ENCODE assay signal across 10 cellular contexts in the genomic region with DNA sequence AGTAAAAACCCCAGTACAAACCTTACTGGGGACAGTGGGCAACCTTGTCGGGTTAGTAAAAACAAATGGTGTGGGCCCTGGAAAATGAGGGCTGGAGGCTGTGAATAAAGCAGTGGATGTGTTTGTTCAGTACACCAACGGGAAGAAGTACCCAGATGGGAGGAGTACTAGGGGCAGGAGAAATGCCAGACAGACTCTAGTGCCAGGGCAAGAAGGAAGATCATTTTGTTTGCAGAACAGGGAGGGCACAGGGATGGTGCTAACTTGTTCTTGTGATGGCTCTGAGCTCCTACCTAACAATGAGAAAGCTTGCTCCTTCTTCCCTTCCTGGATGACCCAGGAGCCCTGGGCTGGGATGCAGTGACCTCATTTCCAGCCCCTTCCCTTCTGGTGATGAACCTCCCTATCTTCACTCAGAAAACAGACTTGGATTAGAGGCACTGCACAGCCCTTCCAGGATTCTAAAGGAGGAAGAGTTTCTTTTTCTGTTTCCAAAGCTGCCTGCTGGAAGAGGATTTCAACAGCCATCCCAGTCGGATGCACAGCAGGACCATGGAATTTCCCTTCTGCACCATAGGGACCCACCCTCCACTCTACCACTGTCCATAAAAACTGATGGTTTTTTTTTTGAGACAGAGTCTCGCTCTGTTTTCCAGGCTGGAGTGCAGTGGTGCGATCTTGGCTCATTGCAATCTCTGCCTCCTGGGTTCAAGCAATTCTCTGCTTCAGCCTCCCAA. TPM values are rescaled to one million over a fixed set of nuclear protein-coding genes. Genes with fewer than 3 reads are reported as not detected.
DNase-seq lines count a peak whose midpoint lies in the region; ATAC-seq, FAIRE-seq and TF ChIP-seq lines count a peak whose summit lies in the region.
"Had no signal": no experiment of that assay in that cellular context is flagged by ENCODE, and none has a peak within 500 bp of the region (broad histone marks: within the 10 kb centered on the region; RNA-seq: fewer than 3 reads in every experiment).

No MANE protein-coding gene starts in this region.

- H3K27me3 Mint-ChIP-seq in HFFc6 (ENCODE audit: insufficient read depth) = peaks cover 4% of the 10 kb centered on the region; the same call in 1 of the 2 replicates

- intact Hi-C loops in right cardiac atrium (cut with DNase I) = no loop called here

- no peaks in the 10 kb centered on the region for H3K9me3 Mint-ChIP-seq in HFFc6
- no peaks in the 10 kb centered on the region for H3K9me3 Mint-ChIP-seq in activated naive CD4-positive, alpha-beta T cell treated with anti-CD3 and anti-CD28 coated beads, Interleukin-2, amount 50 U/mL, for 72 hours
- H3K9me3 Mint-ChIP-seq in stimulated activated effector memory CD8-positive, alpha-beta T cell treated with anti-CD3 and anti-CD28 coated beads, Interleukin-12 subunit alpha, Interleukin-12 subunit beta, amount 100 ng/mL, for 72 hours = no peaks in the 10 kb centered on the region

- H3K36me3 Mint-ChIP-seq in HFFc6 (ENCODE audit: low read depth) = peaks cover 28% of the 10 kb centered on the region
- peaks cover 49 to 50% of the 10 kb centered on the region in 2 donors for H3K36me3 Mint-ChIP-seq in activated naive CD4-positive, alpha-beta T cell treated with anti-CD3 and anti-CD28 coated beads, Interleukin-2, amount 50 U/mL, for 72 hours
- peaks cover 100% of the 10 kb centered on the region for H3K36me3 Mint-ChIP-seq in stimulated activated effector memory CD8-positive, alpha-beta T cell treated with anti-CD3 and anti-CD28 coated beads, Interleukin-12 subunit alpha, Interleukin-12 subunit beta, amount 100 ng/mL, for 72 hours

- peak overlapping the region; percentile 88 for H3K27ac Mint-ChIP-seq in HFFc6
- peak overlapping the region; percentile 88 to 93 for H3K27ac Mint-ChIP-seq in activated naive CD4-positive, alpha-beta T cell treated with anti-CD3 and anti-CD28 coated beads, Interleukin-2, amount 50 U/mL, for 72 hours
- peak overlapping the region; percentile 96 for H3K27ac Mint-ChIP-seq in stimulated activated effector memory CD8-positive, alpha-beta T cell treated with anti-CD3 and anti-CD28 coated beads, Interleukin-12 subunit alpha, Interleukin-12 subunit beta, amount 100 ng/mL, for 72 hours

- no peak for FAIRE-seq in D721Med (lab: Jason Lieb, UNC)
- FAIRE-seq: TTC549 had no signal

- no peak for DNase-seq in HFFc6
- DNase-seq in activated naive CD4-positive, alpha-beta T cell treated with anti-CD3 and anti-CD28 coated beads, Interleukin-2, amount 50 U/mL, for 72 hours (ENCODE audit: low spot score in 2 of 2) = no peak
- DNase-seq in right cardiac atrium = peak in 1 of 3 donors; percentile 28
- no peak for DNase-seq in stimulated activated effector memory CD8-positive, alpha-beta T cell treated with anti-CD3 and anti-CD28 coated beads, Interleukin-12 subunit alpha, Interleukin-12 subunit beta, amount 100 ng/mL, for 72 hours (ENCODE audit: low spot score in 2 of 2)
- no peak for DNase-seq in MV-4-11 (lab: John Stamatoyannopoulos, UW)
- no peak for DNase-seq in 8988T
- no peak for DNase-seq in stimulated activated CD4-positive, alpha-beta T cell treated with anti-CD3 and anti-CD28 coated beads, Interleukin-2, amount 100 ng/mL, for 48 hours
- DNase-seq in D721Med (ENCODE audit: insufficient read length, low spot score) = no peak
- DNase-seq: NCI-H1105 treated with DMSO at 0.1 percent for 48 hours had no signal

- H3K4me3 Mint-ChIP-seq in HFFc6 = peak overlapping the region; percentile 70
- H3K4me3 Mint-ChIP-seq in stimulated activated effector memory CD8-positive, alpha-beta T cell treated with anti-CD3 and anti-CD28 coated beads, Interleukin-12 subunit alpha, Interleukin-12 subunit beta, amount 100 ng/mL, for 72 hours = peak overlapping the region; percentile 93

- H3K4me1 Mint-ChIP-seq in HFFc6 (ENCODE audit: low read depth) = peaks cover 52% of the 10 kb centered on the region
- H3K4me1 Mint-ChIP-seq in stimulated activated effector memory CD8-positive, alpha-beta T cell treated with anti-CD3 and anti-CD28 coated beads, Interleukin-12 subunit alpha, Interleukin-12 subunit beta, amount 100 ng/mL, for 72 hours = peaks cover 50% of the 10 kb centered on the region

- 42% methylated on average over 5 of the region's 5 CpGs for WGBS in right cardiac atrium

- H3K4me1 ChIP-seq in right cardiac atrium (ENCODE audit: control insufficient read depth, insufficient read depth, low read length) = no peaks in the 10 kb centered on the region

- H3K27ac ChIP-seq in right cardiac atrium (ENCODE audit: low read length) = peak overlapping the region; percentile 63

- no peaks in the 10 kb centered on the region for H3K27me3 ChIP-seq in right cardiac atrium (ENCODE audit: control insufficient read depth, insufficient read depth)

- H3K9me3 ChIP-seq in right cardiac atrium (ENCODE audit: control insufficient read depth, low read length) = no peaks in the 10 kb centered on the region

- no peak overlapping the region for H3K4me3 ChIP-seq in right cardiac atrium (ENCODE audit: low read length)

- no peak for TF ChIP-seq CTCF in HFFc6 (IDR thresholded peaks at IDR 0.05)
- TF ChIP-seq CTCF in D721Med (IDR thresholded peaks at IDR 0.05; ENCODE audit: insufficient read depth, missing control alignments) = no peak

- ATAC-seq in activated naive CD4-positive, alpha-beta T cell treated with anti-CD3 and anti-CD28 coated beads, Interleukin-2, amount 50 U/mL, for 72 hours = no peak
- no peak for ATAC-seq in right cardiac atrium
- ATAC-seq in stimulated activated effector memory CD8-positive, alpha-beta T cell treated with anti-CD3 and anti-CD28 coated beads, Interleukin-12 subunit alpha, Interleukin-12 subunit beta, amount 100 ng/mL, for 72 hours = no peak

RNA-seq across cellular contexts. Expression of a gene that starts 6.1 kb away (rescaled TPM):
- 10 to 100 TPM; 30.9 to 37.0 (median 34.1) TPM for total RNA-seq in HFFc6 (2021; fragmentation: NEBNext Ultra II Directional; extraction: Animal tissue kit (Norgen Biotek cat#: 25700))
- total RNA-seq in activated naive CD4-positive, alpha-beta T cell treated with anti-CD3 and anti-CD28 coated beads, Interleukin-2, amount 50 U/mL, for 72 hours = 10 to 100 TPM; 68.3 to 83.1 TPM
- total RNA-seq in right cardiac atrium = 10 to 100 TPM; 15.6 to 19.1 (median 15.8) TPM
- polyA plus RNA-seq in right cardiac atrium = 20.4 TPM

RNA-seq across cellular contexts. Expression of a gene that starts 6.5 kb away (rescaled TPM):
- total RNA-seq in HFFc6 (2021; fragmentation: NEBNext Ultra II Directional; extraction: Animal tissue kit (Norgen Biotek cat#: 25700)) = 10 to 100 TPM; 23.9 to 34.2 (median 26.8) TPM
- 10 to 100 TPM; 10.7 to 20.1 TPM for total RNA-seq in activated naive CD4-positive, alpha-beta T cell treated with anti-CD3 and anti-CD28 coated beads, Interleukin-2, amount 50 U/mL, for 72 hours
- total RNA-seq in right cardiac atrium = 10 to 100 TPM; 28.9 to 33.0 (median 30.0) TPM
- polyA plus RNA-seq in right cardiac atrium = 34.9 TPM

RNA-seq across cellular contexts. Expression of a gene that starts 11.0 kb away (rescaled TPM):
- 1 to 10 TPM in 2 of 6 experiments, under 1 TPM in 3, not detected in 1; 0.78 to 1.3 (median 0.83) TPM for total RNA-seq in HFFc6 (2021; fragmentation: NEBNext Ultra II Directional; extraction: Animal tissue kit (Norgen Biotek cat#: 25700))
- total RNA-seq in activated naive CD4-positive, alpha-beta T cell treated with anti-CD3 and anti-CD28 coated beads, Interleukin-2, amount 50 U/mL, for 72 hours = 1 to 10 TPM; 1.9 to 4.1 TPM
- under 1 TPM; 0.20 to 0.40 (median 0.29) TPM for total RNA-seq in right cardiac atrium
- 0.25 TPM for polyA plus RNA-seq in right cardiac atrium

RNA-seq across cellular contexts. Expression of a gene that starts 12.0 kb away (rescaled TPM):
- 10 to 100 TPM; 39.4 to 54.9 (median 47.6) TPM for total RNA-seq in HFFc6 (2021; fragmentation: NEBNext Ultra II Directional; extraction: Animal tissue kit (Norgen Biotek cat#: 25700))
- total RNA-seq in activated naive CD4-positive, alpha-beta T cell treated with anti-CD3 and anti-CD28 coated beads, Interleukin-2, amount 50 U/mL, for 72 hours = 1 to 10 TPM; 4.2 to 6.1 TPM
- total RNA-seq in right cardiac atrium = 100 to 1,000 TPM in 1 of 4 donors, 10 to 100 TPM in 3; 40.9 to 114 (median 46.5) TPM
- 57.7 TPM for polyA plus RNA-seq in right cardiac atrium

RNA-seq across cellular contexts. Expression of a gene that starts 16.1 kb away (rescaled TPM):
- total RNA-seq in HFFc6 (2021; fragmentation: NEBNext Ultra II Directional; extraction: Animal tissue kit (Norgen Biotek cat#: 25700)) = 10 to 100 TPM; 12.3 to 18.7 (median 17.4) TPM
- 10 to 100 TPM; 42.3 to 50.7 TPM for total RNA-seq in activated naive CD4-positive, alpha-beta T cell treated with anti-CD3 and anti-CD28 coated beads, Interleukin-2, amount 50 U/mL, for 72 hours
- 10 to 100 TPM; 18.4 to 24.3 (median 19.3) TPM for total RNA-seq in right cardiac atrium
- 16.7 TPM for polyA plus RNA-seq in right cardiac atrium
